Comparison of ENCODE assay signal across 24 cellular contexts in genomic region chr18:54479365-54479764, GRCh38.
DNase-seq lines count a peak whose midpoint lies in the region; ATAC-seq, FAIRE-seq and TF ChIP-seq lines count a peak whose summit lies in the region.
"Had no signal": no experiment of that assay in that cellular context is flagged by ENCODE, and none has a peak within 500 bp of the region (broad histone marks: within the 10 kb centered on the region; RNA-seq: fewer than 3 reads in every experiment).

No MANE protein-coding gene starts in this region.

- no peak overlapping the region for H3K4ac ChIP-seq in mesendoderm (ENCODE audit: low read depth, low read length)

- H3K23ac ChIP-seq in mesendoderm (ENCODE audit: low read length): no peak overlapping the region

- no peaks in the 10 kb centered on the region for H3K79me2 ChIP-seq in mesendoderm (ENCODE audit: control insufficient read depth, insufficient read depth, low read length)

- no peak overlapping the region for H2BK120ac ChIP-seq in mesendoderm (ENCODE audit: low read depth, low read length)

- H3K18ac ChIP-seq in mesendoderm (ENCODE audit: low read length): no peak overlapping the region

- no peaks in the 10 kb centered on the region for H3K9me3 ChIP-seq in HEK293 (ENCODE audit: control insufficient read depth, insufficient read depth, low read depth, low read length)
- H3K9me3 ChIP-seq: colonic mucosa, lower lobe of right lung, psoas muscle, thoracic aorta had no signal

- H4K5ac ChIP-seq in mesendoderm (ENCODE audit: low read length): no peak overlapping the region

- TF ChIP-seq CTCF in HEK293 (tag by site-specific recombination; IDR thresholded peaks at IDR 0.05): no peak
- no peak for TF ChIP-seq CTCF in bronchial epithelial cell (IDR thresholded peaks at IDR 0.05; ENCODE audit: insufficient read depth, low read length, severe bottlenecking)

- H3K27me3 ChIP-seq in bronchial epithelial cell (ENCODE audit: control insufficient read depth, insufficient read depth, low read length) (no peaks in the 10 kb centered on the region), mesendoderm (ENCODE audit: insufficient read depth, low read length, poor library complexity) (no peaks in the 10 kb centered on the region)
- H3K27me3 ChIP-seq: colonic mucosa had no signal

- H3K9ac ChIP-seq in mesendoderm (ENCODE audit: low read length): no peak overlapping the region
- H3K9ac ChIP-seq: KMS-11 had no signal

- no CpG with 5 or more reads among the region's 5 CpGs for WGBS in mesendoderm (ENCODE audit: extremely low coverage, insufficient coverage, low lambda C conversion rate)

- H3K4me1 ChIP-seq in HEK293 (ENCODE audit: control insufficient read depth, insufficient read depth, low read length) (no peaks in the 10 kb centered on the region), mesendoderm (ENCODE audit: control insufficient read depth, low read depth, low read length) (no peaks in the 10 kb centered on the region)
- H3K4me1 ChIP-seq: colonic mucosa, lower lobe of right lung, psoas muscle had no signal

- CTCF ChIA-PET in HEK293 (lab: Yijun Ruan, JAX): interaction anchor here (0.8 kb wide), 1 partner anchor 16 kb away, joined by 3 read pairs; no protein-coding TSS in a partner anchor

- DNase-seq in bronchial epithelial cell (ENCODE audit: low read depth) (peak; percentile 34), mesendoderm (peak; percentile 27), epidermal melanocyte (ENCODE audit: insufficient read length, low spot score) (no peak)
- DNase-seq: activated CD4-positive, alpha-beta memory T cell treated with anti-CD3 and anti-CD28 coated beads for 36 hours; activated CD4-positive, CD25-positive, alpha-beta regulatory T cell; activated effector memory CD4-positive, alpha-beta T cell treated with anti-CD3 and anti-CD28 coated beads, Interleukin-2, amount 50 U/mL, for 16 hours; CD8-positive, alpha-beta memory T cell; colonic mucosa; DMS153; GDM1; lower lobe of right lung; NCI-H2029; NCI-H524 treated with DMSO at 0.1 percent for 48 hours; psoas muscle; small intestine; T-helper 9 cell had no signal

- H2BK15ac ChIP-seq in mesendoderm (replicated peaks; ENCODE audit: low read depth): no peak overlapping the region

- H3K79me1 ChIP-seq in mesendoderm (ENCODE audit: low read length): no peaks in the 10 kb centered on the region

- H3K36me3 ChIP-seq in HEK293 (ENCODE audit: control insufficient read depth in 2 of 2, insufficient read depth in 1 of 2, low read length in 2 of 2) (no peaks in the 10 kb centered on the region), bronchial epithelial cell (ENCODE audit: control insufficient read depth, insufficient read depth, low read length) (no peaks in the 10 kb centered on the region), mesendoderm (ENCODE audit: control insufficient read depth, insufficient read depth, low read length) (no peaks in the 10 kb centered on the region)
- H3K36me3 ChIP-seq: colonic mucosa, lower lobe of right lung, thoracic aorta had no signal

- no peak overlapping the region for H2BK5ac ChIP-seq in mesendoderm (ENCODE audit: low read length)

- ATAC-seq in GM19351 (IDR thresholded peaks at IDR 0.05; ENCODE audit: unreplicated experiment): peak; percentile 45
- ATAC-seq in GM19324 (IDR thresholded peaks at IDR 0.05; ENCODE audit: low FRiP score, unreplicated experiment): no peak
- ATAC-seq in GM19397 (IDR thresholded peaks at IDR 0.05; ENCODE audit: unreplicated experiment): no peak
- ATAC-seq: lower lobe of right lung; psoas muscle; stimulated activated memory B cell treated with anti-CD40 and anti-IgM and Interleukin-4, amounts not matched to agents 10 μg/mL and 1 μg/mL and 100 μg/mL, for 72 hours had no signal

- FAIRE-seq in bronchial epithelial cell (lab: Jason Lieb, UNC): no peak
- FAIRE-seq: islet of Langerhans, small intestine had no signal

- H3K4me3 ChIP-seq in HEK293 (ENCODE audit: low read depth, low read length) (no peak overlapping the region), bronchial epithelial cell (ENCODE audit: low read depth, low read length) (no peak overlapping the region), mesendoderm (ENCODE audit: low read length) (no peak overlapping the region)
- H3K4me3 ChIP-seq: colonic mucosa, lower lobe of right lung, psoas muscle, thoracic aorta had no signal

- no peak overlapping the region for H3K4me2 ChIP-seq in mesendoderm (ENCODE audit: low read length)
- H3K4me2 ChIP-seq: KMS-11 had no signal

- no peak overlapping the region for H3K56ac ChIP-seq in mesendoderm (ENCODE audit: low read length)

- no peak overlapping the region for H2AK5ac ChIP-seq in mesendoderm (ENCODE audit: low read length)

- POLR2A ChIA-PET in HEK293 (lab: Yijun Ruan, JAX): no interaction called here

- H4K8ac ChIP-seq in mesendoderm (ENCODE audit: low read depth, low read length): no peak overlapping the region

- H3K27ac ChIP-seq in HEK293 (ENCODE audit: extremely low read depth, low read depth, low read length): no peak overlapping the region
- no peak overlapping the region for H3K27ac ChIP-seq in mesendoderm (ENCODE audit: low read depth, low read length)
- H3K27ac ChIP-seq: colonic mucosa, KMS-11, lower lobe of right lung, psoas muscle, thoracic aorta had no signal

TF ChIP-seq in HEK293, 187 proteins besides CTCF, POLR2A, EP300 and RAD21:
- TF ChIP-seq MYNN (tag by site-specific recombination; IDR thresholded peaks at IDR 0.05; ENCODE audit: borderline replicate concordance): no peak
- no peak for TF ChIP-seq ZNF324 (tag by site-specific recombination; IDR thresholded peaks at IDR 0.05)
- TF ChIP-seq ZNF398 (tag by site-specific recombination; IDR thresholded peaks at IDR 0.05): no peak
- no peak for TF ChIP-seq YY1 (tag by site-specific recombination; IDR thresholded peaks at IDR 0.05)
- no peak for TF ChIP-seq ZNF133 (tag by site-specific recombination; IDR thresholded peaks at IDR 0.05)
- peak; percentile 67 for TF ChIP-seq ATF2 (tag by site-specific recombination; IDR thresholded peaks at IDR 0.05; ENCODE audit: low read depth)
- no peak for TF ChIP-seq ZNF2 (tag by site-specific recombination; IDR thresholded peaks at IDR 0.05)
- no peak for TF ChIP-seq MZF1 (tag by site-specific recombination; IDR thresholded peaks at IDR 0.05; ENCODE audit: borderline replicate concordance)
- no peak for TF ChIP-seq ZNF707 (tag by site-specific recombination; IDR thresholded peaks at IDR 0.05)
